13 cellular contexts compared by ENCODE assay signal in genomic region chr14:93059917-93060545, GRCh38. TPM values are rescaled to one million over a fixed set of nuclear protein-coding genes. Genes with fewer than 3 reads are reported as not detected.
A peak's percentile ranks its signal among the peaks of the same experiment; 100 is the strongest.
DNase-seq lines count a peak whose midpoint lies in the region; ATAC-seq, FAIRE-seq and TF ChIP-seq lines count a peak whose summit lies in the region.
"Had no signal": no experiment of that assay in that cellular context is flagged by ENCODE, and none has a peak within 500 bp of the region (broad histone marks: within the 10 kb centered on the region; RNA-seq: fewer than 3 reads in every experiment).

No MANE protein-coding gene starts in this region.

- no peak overlapping the region for H3K4me3 ChIP-seq in CD4-positive, alpha-beta memory T cell (ENCODE audit: low read length in 2 of 2)
- H3K4me3 ChIP-seq in HUES6 (ENCODE audit: low read depth, low read length) (no peak overlapping the region), bronchial epithelial cell (ENCODE audit: low read depth, low read length) (no peak overlapping the region), breast epithelium (no peak overlapping the region)
- H3K4me3 ChIP-seq: upper lobe of left lung had no signal

- H3K4me1 Mint-ChIP-seq in CD4-positive, alpha-beta memory T cell = peaks cover 7 to 18% (median 11%) of the 10 kb centered on the region in 4 donors
- H3K4me1 Mint-ChIP-seq in nephron (peaks cover 20% of the 10 kb centered on the region), osteocyte (ENCODE audit: unreplicated experiment) (peaks cover 19% of the 10 kb centered on the region)

- no peaks in the 10 kb centered on the region for H3K27me3 ChIP-seq in CD4-positive, alpha-beta memory T cell (ENCODE audit: insufficient read depth, low read length)
- H3K27me3 ChIP-seq in HUES6 (ENCODE audit: control insufficient read depth, insufficient read depth, low read length) (no peaks in the 10 kb centered on the region), bronchial epithelial cell (ENCODE audit: control insufficient read depth, insufficient read depth, low read length) (no peaks in the 10 kb centered on the region), breast epithelium (no peaks in the 10 kb centered on the region)
- H3K27me3 ChIP-seq: upper lobe of left lung had no signal

- no peaks in the 10 kb centered on the region for H3K27me3 Mint-ChIP-seq in CD4-positive, alpha-beta memory T cell
- peaks cover 16% of the 10 kb centered on the region for H3K27me3 Mint-ChIP-seq in nephron (ENCODE audit: low read depth)
- H3K27me3 Mint-ChIP-seq in osteocyte (ENCODE audit: unreplicated experiment) = no peaks in the 10 kb centered on the region

- ATAC-seq in GM21367 (IDR thresholded peaks at IDR 0.05; ENCODE audit: unreplicated experiment) = no peak
- ATAC-seq: esophagus mucosa had no signal

- H3K9me3 ChIP-seq in CD4-positive, alpha-beta memory T cell (ENCODE audit: control insufficient read depth in 1 of 2, low read length in 2 of 2) = no peaks in the 10 kb centered on the region
- H3K9me3 ChIP-seq in HUES6 (ENCODE audit: control insufficient read depth, insufficient read depth, low read depth, low read length) = no peaks in the 10 kb centered on the region
- no peaks in the 10 kb centered on the region for H3K9me3 ChIP-seq in breast epithelium
- H3K9me3 ChIP-seq: upper lobe of left lung had no signal

- no peak overlapping the region for H3K27ac ChIP-seq in CD4-positive, alpha-beta memory T cell (ENCODE audit: low read depth, low read length)
- H3K27ac ChIP-seq in HUES6 (ENCODE audit: low read depth, low read length) (0 out of 2 replicates have a peak overlapping the region, but pooled peaks have one; percentile 3), breast epithelium (no peak overlapping the region)

- no peak for DNase-seq in CD4-positive, alpha-beta memory T cell
- DNase-seq in bronchial epithelial cell (ENCODE audit: low read depth) (peak; percentile 11), osteocyte (ENCODE audit: extremely low spot score, unreplicated experiment) (no peak), breast epithelium (ENCODE audit: low spot score in 2 of 2) (no peak), OCI-M1 (lab: John Stamatoyannopoulos, UW) (no peak)
- DNase-seq: activated effector memory CD4-positive, alpha-beta T cell treated with anti-CD3 and anti-CD28 coated beads, Interleukin-2, amount 50 U/mL, for 16 hours; DMS79; NCI-H1930; upper lobe of left lung had no signal

- intact Hi-C loops in CD4-positive, alpha-beta memory T cell (cut with micrococcal nuclease) = no loop called here
- intact Hi-C loops in breast epithelium (cut with DNase I; ENCODE audit: low total_unique reads) = no loop called here

- H3K36me3 ChIP-seq in CD4-positive, alpha-beta memory T cell (ENCODE audit: insufficient read depth, low read length) = no peaks in the 10 kb centered on the region
- H3K36me3 ChIP-seq in HUES6 (ENCODE audit: control insufficient read depth, insufficient read depth, low read length) (no peaks in the 10 kb centered on the region), bronchial epithelial cell (ENCODE audit: control insufficient read depth, insufficient read depth, low read length) (peaks cover 3% of the 10 kb centered on the region), breast epithelium (no peaks in the 10 kb centered on the region)
- H3K36me3 ChIP-seq: upper lobe of left lung had no signal

- peaks cover 4% of the 10 kb centered on the region for H3K4me1 ChIP-seq in CD4-positive, alpha-beta memory T cell (ENCODE audit: insufficient read depth, low read length)
- H3K4me1 ChIP-seq in HUES6 (ENCODE audit: control insufficient read depth, insufficient read depth, low read length) = peaks cover 22% of the 10 kb centered on the region
- H3K4me1 ChIP-seq in breast epithelium = no peaks in the 10 kb centered on the region

- TF ChIP-seq CTCF in bronchial epithelial cell (IDR thresholded peaks at IDR 0.05; ENCODE audit: insufficient read depth, low read length, severe bottlenecking) (no peak), nephron (IDR thresholded peaks at IDR 0.05; ENCODE audit: unreplicated experiment in 3 of 3) (no peak), osteocyte (IDR thresholded peaks at IDR 0.05) (no peak), breast epithelium (IDR thresholded peaks at IDR 0.05) (no peak)

- TF ChIP-seq POLR2A in breast epithelium (IDR thresholded peaks at IDR 0.05) = no peak

- H3K27ac Mint-ChIP-seq in CD4-positive, alpha-beta memory T cell = peak overlapping the region in 4 of 7 donors; percentile 11 to 59 (median 39)
- H3K27ac Mint-ChIP-seq in nephron = peak overlapping the region in 2 of 3 experiments; percentile 21
- H3K27ac Mint-ChIP-seq in osteocyte (ENCODE audit: unreplicated experiment) = no peak overlapping the region

- FAIRE-seq in bronchial epithelial cell (lab: Jason Lieb, UNC) = no peak

- no peak overlapping the region for H3K4me3 Mint-ChIP-seq in CD4-positive, alpha-beta memory T cell
- no peak overlapping the region for H3K4me3 Mint-ChIP-seq in nephron
- H3K4me3 Mint-ChIP-seq in osteocyte (ENCODE audit: unreplicated experiment) = no peak overlapping the region

- POLR2A ChIA-PET in CD4-positive, alpha-beta memory T cell (lab: Charles Lee; ENCODE audit: partially characterized antibody) = no interaction called here

- H3K9ac ChIP-seq in HUES6 (ENCODE audit: low read length) = peak overlapping the region; percentile 5

- peaks cover 0 to 2% of the 10 kb centered on the region in 2 donors for H3K36me3 Mint-ChIP-seq in CD4-positive, alpha-beta memory T cell
- H3K36me3 Mint-ChIP-seq in nephron (ENCODE audit: low read depth) (no peaks in the 10 kb centered on the region), osteocyte (ENCODE audit: unreplicated experiment) (no peaks in the 10 kb centered on the region)

- H3K9me3 Mint-ChIP-seq in CD4-positive, alpha-beta memory T cell = no peaks in the 10 kb centered on the region
- H3K9me3 Mint-ChIP-seq in nephron (no peaks in the 10 kb centered on the region), osteocyte (ENCODE audit: unreplicated experiment) (no peaks in the 10 kb centered on the region)

- CTCF ChIA-PET in CD4-positive, alpha-beta memory T cell (lab: Charles Lee; ENCODE audit: partially characterized antibody) = interaction anchor here (0.6 kb wide), 1 partner anchor 13 kb away, joined by 3 read pairs; no protein-coding TSS in a partner anchor

RNA-seq across cellular contexts. Expression of gene ITPK1, which starts 55.7 kb away (rescaled TPM):
- total RNA-seq in CD4-positive, alpha-beta memory T cell = 10 to 100 TPM; 26.8 to 30.0 TPM
- 10 to 100 TPM; 12.5 to 26.9 TPM for polyA plus RNA-seq in CD4-positive, alpha-beta memory T cell
- 24.7 and 39.8 TPM in 2 replicates for total RNA-seq in bronchial epithelial cell
- total RNA-seq in osteocyte = 31.2 and 32.8 TPM in 2 replicates
- total RNA-seq in breast epithelium = 10 to 100 TPM; 27.8 to 91.7 (median 42.9) TPM
